Comparison of ENCODE assay signal across 8 cellular contexts in genomic region chr3:30894521-30895289, GRCh38. TPM values are rescaled to one million over a fixed set of nuclear protein-coding genes. Genes with fewer than 3 reads are reported as not detected.
A peak's percentile ranks its signal among the peaks of the same experiment; 100 is the strongest.
DNase-seq lines count a peak whose midpoint lies in the region; ATAC-seq and TF ChIP-seq lines count a peak whose summit lies in the region.

TSS of gene GADL1 (minus strand) at chr3:30894661. CDS start at chr3:30894614, 47 bp downstream.

- H3K18ac ChIP-seq in mesenchymal stem cell (ENCODE audit: low read depth in 1 of 2, low read length in 2 of 2), result no peak within 1 kb of the TSS

- no peaks in the 10 kb centered on the region for H4K20me1 ChIP-seq in OCI-LY7 (ENCODE audit: insufficient read depth, low read length)

- no peaks in the 10 kb centered on the region for H3K79me2 ChIP-seq in OCI-LY7 (ENCODE audit: insufficient read depth, low read depth, low read length)

- H3K27ac ChIP-seq in dorsolateral prefrontal cortex, result no peak within 1 kb of the TSS
- no peak within 1 kb of the TSS for H3K27ac ChIP-seq in mesenchymal stem cell (ENCODE audit: low read length, poor library complexity, severe bottlenecking)
- no peak within 1 kb of the TSS for H3K27ac ChIP-seq in thoracic aorta
- no peak within 1 kb of the TSS for H3K27ac ChIP-seq in OCI-LY7 (ENCODE audit: low read depth, low read length, poor library complexity, severe bottlenecking)

- WGBS in mesenchymal stem cell, result 5% methylated on average over 38 of the region's 38 CpGs

- POLR2A ChIA-PET in OCI-LY7 (lab: Charles Lee), result no interaction called here

- no TSS peak for BruUV-seq in OCI-LY7 (replicated peaks; lab: Mats Ljungman, UMichigan)

- no peak within 1 kb of the TSS for H4K91ac ChIP-seq in mesenchymal stem cell (ENCODE audit: low read length)

- no peak within 1 kb of the TSS for H2BK12ac ChIP-seq in mesenchymal stem cell (ENCODE audit: low read length in 2 of 2)

- H3K79me1 ChIP-seq in mesenchymal stem cell (replicated peaks; ENCODE audit: low read length, poor library complexity, severe bottlenecking), result no peaks in the 10 kb centered on the region

- no peak for TF ChIP-seq CTCF in dorsolateral prefrontal cortex (IDR thresholded peaks at IDR 0.05 in 54 of 56, conservative IDR thresholded peaks at IDR 0.05 in 2 of 56; ENCODE audit: low read depth in 1 of 56, partially characterized antibody in 56 of 56)
- no peak for TF ChIP-seq CTCF in thoracic aorta (IDR thresholded peaks at IDR 0.05)
- TF ChIP-seq CTCF in OCI-LY7 (conservative IDR thresholded peaks at IDR 0.05; ENCODE audit: low read length), result no peak

- H3K36me3 ChIP-seq in mesenchymal stem cell (ENCODE audit: control insufficient read depth in 1 of 2, insufficient read depth in 2 of 2, low read depth in 1 of 2, low read length in 2 of 2) (no peaks in the 10 kb centered on the region), thoracic aorta (no peaks in the 10 kb centered on the region), OCI-LY7 (ENCODE audit: insufficient read depth, low read length) (no peaks in the 10 kb centered on the region)

- H3K9me3 ChIP-seq in mesenchymal stem cell (ENCODE audit: control insufficient read depth, low read length), result no peaks in the 10 kb centered on the region
- H3K9me3 ChIP-seq in thoracic aorta, result no peaks in the 10 kb centered on the region
- no peaks in the 10 kb centered on the region for H3K9me3 ChIP-seq in OCI-LY7 (ENCODE audit: low read length)

- ATAC-seq in thoracic aorta (ENCODE audit: insufficient number of reproducible peaks, low FRiP score, low read depth), result no peak

- intact Hi-C loops in dorsolateral prefrontal cortex (cut with DNase I) (no loop called here), OCI-LY7 (cut with micrococcal nuclease; ENCODE audit: unreplicated experiment) (no loop called here)

- no peaks in the 10 kb centered on the region for H3K9me2 ChIP-seq in OCI-LY7 (ENCODE audit: insufficient read depth, low read length)

- DNase-seq in DMS79 treated with DMSO at 0.1 percent for 48 hours (lab: John Stamatoyannopoulos, UW) (peak; percentile 14), DMS79 (lab: John Stamatoyannopoulos, UW) (no peak), SK-MEL-5 (ENCODE audit: low read depth, low spot score) (peak; percentile 50), dorsolateral prefrontal cortex (peak in 4 of 10 donors; percentile 29 to 44 (median 40)), mesenchymal stem cell (peak; percentile 38), thoracic aorta (ENCODE audit: low spot score) (no peak), OCI-LY7 (ENCODE audit: low spot score) (no peak), amniotic stem cell (lab: John Stamatoyannopoulos, UW) (no peak)

- H4K8ac ChIP-seq in mesenchymal stem cell (ENCODE audit: low read length), result no peak within 1 kb of the TSS

- H2AFZ ChIP-seq in mesenchymal stem cell (ENCODE audit: low read depth, low read length) (no peak within 1 kb of the TSS), OCI-LY7 (ENCODE audit: low read length) (no peak within 1 kb of the TSS)

- H3K4ac ChIP-seq in mesenchymal stem cell (ENCODE audit: low read depth in 1 of 2, low read length in 2 of 2), result no peak within 1 kb of the TSS

- in situ Hi-C loops in SK-MEL-5 (cut with HindIII; ENCODE audit: low pct_unique_long_range_greater_than_20kb, low sequenced_read_pairs), result no loop called here

- no peak within 1 kb of the TSS for H2AK5ac ChIP-seq in mesenchymal stem cell (ENCODE audit: low read length, severe bottlenecking)

- H3K14ac ChIP-seq in mesenchymal stem cell (ENCODE audit: low read length in 2 of 2), result no peak within 1 kb of the TSS

- peak within 1 kb of the TSS; percentile 100 for H3K4me2 ChIP-seq in mesenchymal stem cell (ENCODE audit: low read length, poor library complexity, severe bottlenecking)
- H3K4me2 ChIP-seq in OCI-LY7 (ENCODE audit: low read length), result no peak within 1 kb of the TSS

- CTCF ChIA-PET in OCI-LY7 (lab: Charles Lee; ENCODE audit: unreplicated experiment), result no interaction called here

- H3K4me3 ChIP-seq in dorsolateral prefrontal cortex, result peak within 1 kb of the TSS; percentile 33 to 78 (median 62)
- peak within 1 kb of the TSS; percentile 60 to 85 for H3K4me3 ChIP-seq in mesenchymal stem cell (ENCODE audit: insufficient read depth in 1 of 2, low read depth in 1 of 2, low read length in 2 of 2)
- H3K4me3 ChIP-seq in thoracic aorta, result peak within 1 kb of the TSS; percentile 84
- no peak within 1 kb of the TSS for H3K4me3 ChIP-seq in OCI-LY7 (ENCODE audit: low read depth, low read length, poor library complexity, severe bottlenecking)

- H3K27me3 ChIP-seq in dorsolateral prefrontal cortex (peaks cover 0 to 47% (median 22%) of the 10 kb centered on the region in 45 donors), mesenchymal stem cell (ENCODE audit: control insufficient read depth in 1 of 2, insufficient read depth in 1 of 2, low read length in 2 of 2) (peaks cover 12 to 30% of the 10 kb centered on the region in 2 experiments), thoracic aorta (replicated peaks; ENCODE audit: insufficient read depth) (no peaks in the 10 kb centered on the region)

- H3K23ac ChIP-seq in mesenchymal stem cell (ENCODE audit: low read length in 2 of 2), result no peak within 1 kb of the TSS

- H2BK120ac ChIP-seq in mesenchymal stem cell (ENCODE audit: low read depth, low read length), result no peak within 1 kb of the TSS

- H3K4me1 ChIP-seq in mesenchymal stem cell (ENCODE audit: control insufficient read depth, insufficient read depth, low read depth, low read length), result peaks cover 5% of the 10 kb centered on the region
- peaks cover 0 to 7% of the 10 kb centered on the region in 2 donors for H3K4me1 ChIP-seq in thoracic aorta (ENCODE audit: control insufficient read depth in 1 of 2, low read depth in 2 of 2)
- no peaks in the 10 kb centered on the region for H3K4me1 ChIP-seq in OCI-LY7 (ENCODE audit: insufficient read depth, low read length, poor library complexity, severe bottlenecking)

- peak within 1 kb of the TSS; percentile 63 for H3K9ac ChIP-seq in mesenchymal stem cell (ENCODE audit: low read length)

- no peak within 1 kb of the TSS for H2BK15ac ChIP-seq in mesenchymal stem cell (ENCODE audit: low read depth, poor library complexity, severe bottlenecking)

- no peak within 1 kb of the TSS for H2BK5ac ChIP-seq in mesenchymal stem cell (ENCODE audit: low read depth, low read length, poor library complexity, severe bottlenecking)

RNA-seq across cellular contexts. Expression of gene GADL1, which starts in this region (rescaled TPM):
- 0.24 and 0.37 TPM in 2 replicates for total RNA-seq in SK-MEL-5 (2014; rRNA removed; shearing (Covaris generic))
- 0.53 and 0.61 TPM in 2 replicates for polyA plus RNA-seq in SK-MEL-5 (2015; cell fraction: cytosol; rRNA removed)
- polyA plus RNA-seq in SK-MEL-5 (2015; cell fraction: nucleus; rRNA removed), result 0.11 TPM in 1 of 2 replicates, not detected in the other
- total RNA-seq in dorsolateral prefrontal cortex (under 1 TPM in 37 of 120 experiments, not detected in 83; 0.10 to 0.85 (median 0.22) TPM), thoracic aorta (1 to 10 TPM in 1 of 2 donors, under 1 TPM in 1; 0.27 to 1.1 TPM), OCI-LY7 (2022) (not detected in 2 replicates)
- polyA plus RNA-seq in mesenchymal stem cell (2013, experiment 1 of 2), result 0.03 TPM
- 0.01 TPM for polyA plus RNA-seq in mesenchymal stem cell (2013, experiment 2 of 2)
- not detected in 2 replicates for total RNA-seq in OCI-LY7 (2014; rRNA removed; shearing (Covaris generic))

Comparison
In these comparisons a context has a peak if more than half of its experiments do, and no peak if none do; other contexts are left out.
1. DNase-seq: peak in DMS79 treated with DMSO at 0.1 percent for 48 hours (single experiment) and mesenchymal stem cell (single experiment); none in DMS79 (single experiment), thoracic aorta (single experiment), OCI-LY7 (single experiment) and amniotic stem cell (single experiment).
2. Peak in DNase-seq in SK-MEL-5; RNA of the gene not detected or under 1 TPM.